Comparison of ENCODE assay signal across 15 cellular contexts in genomic region chr14:90511795-90512331, GRCh38.
A peak's percentile ranks its signal among the peaks of the same experiment; 100 is the strongest.
DNase-seq lines count a peak whose midpoint lies in the region; ATAC-seq and TF ChIP-seq lines count a peak whose summit lies in the region.
"Had no signal": no experiment of that assay in that cellular context is flagged by ENCODE, and none has a peak within 500 bp of the region (broad histone marks: within the 10 kb centered on the region; RNA-seq: fewer than 3 reads in every experiment).

No MANE protein-coding gene starts in this region.

- H3K9me3 ChIP-seq in NT2/D1 (ENCODE audit: insufficient read depth, low read length) (no peaks in the 10 kb centered on the region), gastroesophageal sphincter (no peaks in the 10 kb centered on the region), lower lobe of right lung (no peaks in the 10 kb centered on the region)
- H3K9me3 ChIP-seq: left lung, vagina had no signal

- no peak for ATAC-seq in gastroesophageal sphincter
- no peak for ATAC-seq in lower lobe of right lung
- ATAC-seq: activated T-cell treated with anti-CD3 and anti-CD28 coated beads, Interleukin-2, amount 50 U/mL, for 4 hours; esophagus mucosa had no signal

- peak overlapping the region; percentile 64 for H3K9ac ChIP-seq in NT2/D1 (ENCODE audit: insufficient read length, low read depth)

- 77 to 82% methylated on average over 5 of the region's 9 CpGs for WGBS in gastroesophageal sphincter (ENCODE audit: low coverage in 1 of 2), 2 donors

- H3K4me3 ChIP-seq in NT2/D1 (ENCODE audit: insufficient read length, low read depth) (no peak overlapping the region), gastroesophageal sphincter (no peak overlapping the region), lower lobe of right lung (no peak overlapping the region)
- H3K4me3 ChIP-seq: left lung, vagina had no signal

- peak overlapping the region in 3 of 4 donors; percentile 74 to 82 (median 80) for H3K27ac ChIP-seq in gastroesophageal sphincter
- peak overlapping the region; percentile 100 for H3K27ac ChIP-seq in substantia nigra (ENCODE audit: low read depth, low read length, poor library complexity, severe bottlenecking)
- no peak overlapping the region for H3K27ac ChIP-seq in lower lobe of right lung
- H3K27ac ChIP-seq: left lung, vagina had no signal

- TF ChIP-seq CTCF in gastroesophageal sphincter (IDR thresholded peaks at IDR 0.05) (no peak), lower lobe of right lung (IDR thresholded peaks at IDR 0.05) (no peak)

- intact Hi-C loops in lower lobe of right lung (cut with DNase I), result no loop called here

- DNase-seq in NCI-H526 (lab: John Stamatoyannopoulos, UW), result peak; percentile 21 to 48
- DNase-seq in NCI-H526 treated with DMSO at 0.1 percent for 48 hours (lab: John Stamatoyannopoulos, UW), result no peak
- DNase-seq in NT2/D1 (ENCODE audit: low read depth, low spot score), result no peak
- DNase-seq in substantia nigra (lab: John Stamatoyannopoulos, UW), result peak in 8 of 49 donors; percentile 24 to 49 (median 33)
- no peak for DNase-seq in NOMO-1 (lab: John Stamatoyannopoulos, UW; ENCODE audit: unreplicated experiment in 2 of 2)
- DNase-seq in lower lobe of right lung, result no peak
- no peak for DNase-seq in NCI-H128 (lab: John Stamatoyannopoulos, UW; ENCODE audit: unreplicated experiment)
- DNase-seq: activated CD4-positive, alpha-beta T cell treated with anti-CD3 and anti-CD28 coated beads, Interleukin-2, amount 10 ng/mL, durations not matched to agents 7 days and 5 days; activated T-cell treated with anti-CD3 and anti-CD28 coated beads, Interleukin-2, amount 50 U/mL, for 4 hours; NCI-H446 treated with DMSO at 0.1 percent for 48 hours; stimulated activated CD4-positive, alpha-beta T cell treated with anti-CD3 and anti-CD28 coated beads, Interleukin-4, amount 100 ng/mL, for 4 hours had no signal

- H3K27me3 ChIP-seq in NT2/D1 (ENCODE audit: insufficient read depth, insufficient read length) (no peaks in the 10 kb centered on the region), gastroesophageal sphincter (no peaks in the 10 kb centered on the region), lower lobe of right lung (ENCODE audit: low read depth) (no peaks in the 10 kb centered on the region)
- H3K27me3 ChIP-seq: vagina had no signal

- TF ChIP-seq POLR2A in gastroesophageal sphincter (IDR thresholded peaks at IDR 0.05), result no peak

- peaks cover 25% of the 10 kb centered on the region for H3K4me1 ChIP-seq in NT2/D1 (ENCODE audit: insufficient read depth, insufficient read length)
- H3K4me1 ChIP-seq in gastroesophageal sphincter, result peaks cover 0 to 47% (median 19%) of the 10 kb centered on the region in 3 donors
- H3K4me1 ChIP-seq in lower lobe of right lung, result peaks cover 21% of the 10 kb centered on the region

- TF ChIP-seq EP300 in gastroesophageal sphincter (IDR thresholded peaks at IDR 0.05), result no peak

- H3K36me3 ChIP-seq in NT2/D1 (ENCODE audit: insufficient read depth, insufficient read length, low read length) (no peaks in the 10 kb centered on the region), gastroesophageal sphincter (no peaks in the 10 kb centered on the region), lower lobe of right lung (no peaks in the 10 kb centered on the region)
- H3K36me3 ChIP-seq: left lung, vagina had no signal

Comparison
In these comparisons a context has a peak if more than half of its experiments do, and no peak if none do; other contexts are left out.
1. DNase-seq: peak in NCI-H526 (2 of 2); none in NCI-H526 treated with DMSO at 0.1 percent for 48 hours (single experiment), NT2/D1 (single experiment), NOMO-1 (0 of 2), lower lobe of right lung (single experiment) and NCI-H128 (single experiment).